In the genomic region with DNA sequence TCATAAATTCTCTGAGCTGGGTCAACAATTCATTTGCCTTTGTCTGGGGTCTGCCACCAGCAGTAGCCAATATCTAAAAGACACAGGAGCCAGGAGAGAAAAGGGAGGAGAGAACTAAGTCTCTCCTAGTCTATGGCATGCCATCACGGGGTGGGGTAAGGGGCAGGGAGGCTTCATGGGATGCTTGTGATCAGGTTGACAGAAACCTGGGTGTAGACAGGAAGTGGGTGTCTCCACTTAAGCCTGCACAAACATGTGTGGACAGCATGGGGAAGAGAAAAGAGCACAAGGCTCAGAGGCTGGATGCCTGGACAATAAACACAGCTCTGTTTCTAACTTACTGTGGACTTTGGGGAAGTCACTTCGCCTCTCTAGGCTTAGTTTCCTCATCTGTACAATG, we compare ENCODE assay signal across 18 cellular contexts. TPM values are rescaled to one million over a fixed set of nuclear protein-coding genes. Genes with fewer than 3 reads are reported as not detected.
DNase-seq lines count a peak whose midpoint lies in the region; ATAC-seq and TF ChIP-seq lines count a peak whose summit lies in the region.
"Had no signal": no experiment of that assay in that cellular context is flagged by ENCODE, and none has a peak within 500 bp of the region (broad histone marks: within the 10 kb centered on the region; RNA-seq: fewer than 3 reads in every experiment).

No MANE protein-coding gene starts in this region.

- H3K27me3 Mint-ChIP-seq in CD8-positive, alpha-beta memory T cell: peaks cover 9 to 38% of the 10 kb centered on the region in 2 donors

- no peak for DNase-seq in PC-3
- peak; percentile 3 for DNase-seq in coronary artery (ENCODE audit: low spot score)
- peak; percentile 21 for DNase-seq in left lobe of liver (ENCODE audit: low spot score)
- no peak for DNase-seq in CD8-positive, alpha-beta memory T cell
- no peak for DNase-seq in GF-D8 (lab: John Stamatoyannopoulos, UW)
- DNase-seq: BE2C; CD4-positive, alpha-beta T cell; DMS53; H7; MV-4-11; NCI-H1417; NCI-H187; NCI-H2107; NCI-H2227 treated with DMSO at 0.1 percent for 48 hours; NCI-H524; RPMI8226 had no signal

- no peaks in the 10 kb centered on the region for H3K9me2 ChIP-seq in PC-3 (replicated peaks; ENCODE audit: low read length)

- POLR2A ChIA-PET in HEK293 (lab: Yijun Ruan, JAX) (no interaction called here), PC-3 (lab: Charles Lee; ENCODE audit: unreplicated experiment) (no interaction called here)
- POLR2A ChIA-PET in CD8-positive, alpha-beta memory T cell (lab: Charles Lee): no interaction called here

- H3K4me3 ChIP-seq in HEK293 (ENCODE audit: low read depth, low read length): no peak overlapping the region
- no peak overlapping the region for H3K4me3 ChIP-seq in PC-3 (ENCODE audit: low read length)
- H3K4me3 ChIP-seq in coronary artery: no peak overlapping the region
- H3K4me3 ChIP-seq in CD8-positive, alpha-beta memory T cell (ENCODE audit: low read length): no peak overlapping the region

- peaks cover 98% of the 10 kb centered on the region for H3K27me3 ChIP-seq in PC-3 (ENCODE audit: low read length)
- H3K27me3 ChIP-seq in CD8-positive, alpha-beta memory T cell (ENCODE audit: insufficient read depth, low read length, poor library complexity, severe bottlenecking): no peaks in the 10 kb centered on the region
- H3K27me3 ChIP-seq: BE2C had no signal

- H3K9me3 ChIP-seq in HEK293 (ENCODE audit: control insufficient read depth, insufficient read depth, low read depth, low read length) (no peaks in the 10 kb centered on the region), PC-3 (ENCODE audit: low read length) (0 out of 2 replicates have a peak, but pooled peaks cover 4% of the 10 kb centered on the region)
- H3K9me3 ChIP-seq in CD8-positive, alpha-beta memory T cell (ENCODE audit: low read length): no peaks in the 10 kb centered on the region
- H3K9me3 ChIP-seq: BE2C had no signal

- no peaks in the 10 kb centered on the region for H4K20me1 ChIP-seq in PC-3 (ENCODE audit: low read length)

- no peak overlapping the region for H2AFZ ChIP-seq in PC-3 (ENCODE audit: low read length)

- H3F3A ChIP-seq in PC-3 (ENCODE audit: low read length, unreplicated experiment): no peaks in the 10 kb centered on the region

- ATAC-seq in PC-3 (peak; percentile 20), left lobe of liver (no peak), GM19397 (IDR thresholded peaks at IDR 0.05; ENCODE audit: unreplicated experiment) (no peak)

- H3K79me2 ChIP-seq in PC-3 (ENCODE audit: low read length): no peaks in the 10 kb centered on the region

- TF ChIP-seq CTCF in HEK293 (tag by site-specific recombination; IDR thresholded peaks at IDR 0.05): no peak
- TF ChIP-seq CTCF in PC-3 (conservative IDR thresholded peaks at IDR 0.05; ENCODE audit: low read depth, low read length): no peak
- no peak for TF ChIP-seq CTCF in coronary artery (IDR thresholded peaks at IDR 0.05)

- no peaks in the 10 kb centered on the region for H3K4me1 Mint-ChIP-seq in CD8-positive, alpha-beta memory T cell

- H3K36me3 ChIP-seq in HEK293 (ENCODE audit: control insufficient read depth in 2 of 2, insufficient read depth in 1 of 2, low read length in 2 of 2) (no peaks in the 10 kb centered on the region), PC-3 (ENCODE audit: low read depth, low read length) (no peaks in the 10 kb centered on the region)
- no peaks in the 10 kb centered on the region for H3K36me3 ChIP-seq in CD8-positive, alpha-beta memory T cell (ENCODE audit: insufficient read depth, low read length)
- H3K36me3 ChIP-seq: BE2C had no signal

- H3K27ac ChIP-seq in HEK293 (ENCODE audit: extremely low read depth, low read depth, low read length): no peak overlapping the region
- no peak overlapping the region for H3K27ac ChIP-seq in PC-3 (ENCODE audit: low read length)
- no peak overlapping the region for H3K27ac ChIP-seq in coronary artery
- H3K27ac ChIP-seq in CD8-positive, alpha-beta memory T cell (ENCODE audit: low read depth, low read length): no peak overlapping the region

- no peaks in the 10 kb centered on the region for H3K36me3 Mint-ChIP-seq in CD8-positive, alpha-beta memory T cell

- CTCF ChIA-PET in HEK293 (lab: Yijun Ruan, JAX) (no interaction called here), PC-3 (lab: Charles Lee) (no interaction called here)
- CTCF ChIA-PET in CD8-positive, alpha-beta memory T cell (lab: Charles Lee): interaction anchor here (1.5 kb wide), 1 partner anchor 19 kb away, joined by 3 read pairs; no protein-coding TSS in a partner anchor

- H3K4me3 Mint-ChIP-seq in CD8-positive, alpha-beta memory T cell: no peak overlapping the region
- H3K4me3 Mint-ChIP-seq: CD4-positive, alpha-beta T cell had no signal

- intact Hi-C loops in PC-3 (cut with micrococcal nuclease): no loop called here

- H3K9ac ChIP-seq in PC-3 (ENCODE audit: low read length): no peak overlapping the region

- H3K4me1 ChIP-seq in HEK293 (ENCODE audit: control insufficient read depth, insufficient read depth, low read length) (no peaks in the 10 kb centered on the region), PC-3 (ENCODE audit: insufficient read depth, low read length) (no peaks in the 10 kb centered on the region)
- H3K4me1 ChIP-seq in CD8-positive, alpha-beta memory T cell (ENCODE audit: insufficient read depth, low read length): no peaks in the 10 kb centered on the region

- H3K9me3 Mint-ChIP-seq in CD8-positive, alpha-beta memory T cell: peaks cover 0 to 3% (median 0%) of the 10 kb centered on the region in 5 donors
- H3K9me3 Mint-ChIP-seq: CD4-positive, alpha-beta T cell had no signal

- no peak overlapping the region for H3K27ac Mint-ChIP-seq in CD8-positive, alpha-beta memory T cell
- H3K27ac Mint-ChIP-seq: CD4-positive, alpha-beta T cell had no signal

- BruUV-seq in PC-3 (replicated peaks; lab: Mats Ljungman, UMichigan): no TSS peak

- no peak overlapping the region for H3K4me2 ChIP-seq in PC-3 (ENCODE audit: low read length)

TF ChIP-seq in HEK293, 187 proteins besides CTCF, POLR2A, EP300 and RAD21:
- TF ChIP-seq, protein P1, sequence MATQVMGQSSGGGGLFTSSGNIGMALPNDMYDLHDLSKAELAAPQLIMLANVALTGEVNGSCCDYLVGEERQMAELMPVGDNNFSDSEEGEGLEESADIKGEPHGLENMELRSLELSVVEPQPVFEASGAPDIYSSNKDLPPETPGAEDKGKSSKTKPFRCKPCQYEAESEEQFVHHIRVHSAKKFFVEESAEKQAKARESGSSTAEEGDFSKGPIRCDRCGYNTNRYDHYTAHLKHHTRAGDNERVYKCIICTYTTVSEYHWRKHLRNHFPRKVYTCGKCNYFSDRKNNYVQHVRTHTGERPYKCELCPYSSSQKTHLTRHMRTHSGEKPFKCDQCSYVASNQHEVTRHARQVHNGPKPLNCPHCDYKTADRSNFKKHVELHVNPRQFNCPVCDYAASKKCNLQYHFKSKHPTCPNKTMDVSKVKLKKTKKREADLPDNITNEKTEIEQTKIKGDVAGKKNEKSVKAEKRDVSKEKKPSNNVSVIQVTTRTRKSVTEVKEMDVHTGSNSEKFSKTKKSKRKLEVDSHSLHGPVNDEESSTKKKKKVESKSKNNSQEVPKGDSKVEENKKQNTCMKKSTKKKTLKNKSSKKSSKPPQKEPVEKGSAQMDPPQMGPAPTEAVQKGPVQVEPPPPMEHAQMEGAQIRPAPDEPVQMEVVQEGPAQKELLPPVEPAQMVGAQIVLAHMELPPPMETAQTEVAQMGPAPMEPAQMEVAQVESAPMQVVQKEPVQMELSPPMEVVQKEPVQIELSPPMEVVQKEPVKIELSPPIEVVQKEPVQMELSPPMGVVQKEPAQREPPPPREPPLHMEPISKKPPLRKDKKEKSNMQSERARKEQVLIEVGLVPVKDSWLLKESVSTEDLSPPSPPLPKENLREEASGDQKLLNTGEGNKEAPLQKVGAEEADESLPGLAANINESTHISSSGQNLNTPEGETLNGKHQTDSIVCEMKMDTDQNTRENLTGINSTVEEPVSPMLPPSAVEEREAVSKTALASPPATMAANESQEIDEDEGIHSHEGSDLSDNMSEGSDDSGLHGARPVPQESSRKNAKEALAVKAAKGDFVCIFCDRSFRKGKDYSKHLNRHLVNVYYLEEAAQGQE (tag by site-specific recombination; IDR thresholded peaks at IDR 0.05): no peak
- TF ChIP-seq KLF1 (tag by site-specific recombination; IDR thresholded peaks at IDR 0.05): peak; percentile 79
TF ChIP-seq in HEK293: peak in this region for 1.

RNA-seq across cellular contexts. Expression of a gene that starts 11.5 kb away (rescaled TPM):
- total RNA-seq in PC-3 (2014; rRNA removed): not detected in 2 replicates
- not detected for total RNA-seq in left lobe of liver
- total RNA-seq in CD8-positive, alpha-beta memory T cell: not detected
- not detected for polyA plus RNA-seq in CD8-positive, alpha-beta memory T cell
- total RNA-seq: CD4-positive, alpha-beta T cell; H7 had no signal

RNA-seq across cellular contexts. Expression of a gene that starts 54.2 kb away (rescaled TPM):
- not detected in 2 replicates for total RNA-seq in PC-3 (2014; rRNA removed)
- not detected for total RNA-seq in left lobe of liver
- not detected for total RNA-seq in CD8-positive, alpha-beta memory T cell
- not detected for polyA plus RNA-seq in CD8-positive, alpha-beta memory T cell
- total RNA-seq: CD4-positive, alpha-beta T cell; H7 had no signal

RNA-seq across cellular contexts. Expression of a gene that starts 57.9 kb away (rescaled TPM):
- total RNA-seq in PC-3 (2014; rRNA removed) (not detected in 2 replicates), left lobe of liver (not detected)
- not detected for total RNA-seq in CD8-positive, alpha-beta memory T cell
- polyA plus RNA-seq in CD8-positive, alpha-beta memory T cell: not detected
- total RNA-seq: CD4-positive, alpha-beta T cell; H7 had no signal

Comparison
In these comparisons a context has a peak if more than half of its experiments do, and no peak if none do; other contexts are left out.
1. DNase-seq: peak in coronary artery (single experiment) and left lobe of liver (single experiment); none in PC-3 (single experiment), CD8-positive, alpha-beta memory T cell (0 of 5) and GF-D8 (single experiment).